Comparison of ENCODE assay signal across 10 cellular contexts in the genomic region with DNA sequence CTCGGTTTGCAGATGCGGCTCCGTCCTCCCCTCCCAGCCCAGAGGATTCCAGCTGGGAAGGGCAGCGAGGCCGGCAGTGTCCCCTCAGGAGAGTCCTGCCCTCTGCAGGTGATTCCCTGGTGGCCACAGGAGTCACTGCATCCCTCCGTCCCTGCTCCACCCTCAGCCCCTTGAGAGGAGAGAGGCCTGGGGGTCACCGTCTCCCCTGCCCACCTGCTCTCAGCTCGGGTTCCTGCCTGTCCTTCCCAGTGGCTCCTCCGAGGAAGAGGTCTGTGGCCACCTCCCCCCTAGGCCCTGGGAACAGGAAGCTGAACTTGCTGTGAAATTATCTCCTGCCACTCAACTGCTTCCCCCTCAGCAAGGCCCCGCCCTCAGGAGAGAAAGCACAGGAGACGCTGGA. TPM values are rescaled to one million over a fixed set of nuclear protein-coding genes. Genes with fewer than 3 reads are reported as not detected.
DNase-seq lines count a peak whose midpoint lies in the region; ATAC-seq and TF ChIP-seq lines count a peak whose summit lies in the region.
"Had no signal": no experiment of that assay in that cellular context is flagged by ENCODE, and none has a peak within 500 bp of the region (broad histone marks: within the 10 kb centered on the region; RNA-seq: fewer than 3 reads in every experiment).

No MANE protein-coding gene starts in this region.

- CTCF ChIA-PET in BJ (lab: Yijun Ruan, JAX) (interaction anchor here (0.7 kb wide), 1 partner anchor 14 kb away, joined by 3 read pairs; no protein-coding TSS in a partner anchor), HCT116 (lab: Charles Lee) (no interaction called here)

- TF ChIP-seq CTCF in BJ (IDR thresholded peaks at IDR 0.05; ENCODE audit: insufficient read depth, low read depth, low read length): 0 out of 2 replicates have a peak, but pooled peaks have one; percentile 11
- TF ChIP-seq CTCF in HCT116 (IDR thresholded peaks at IDR 0.05 in 2 of 3, conservative IDR thresholded peaks at IDR 0.05 in 1 of 3; ENCODE audit: borderline replicate concordance in 1 of 3, insufficient read depth in 1 of 3, low read depth in 2 of 3, low read length in 2 of 3): peak; percentile 65 to 88 (median 68)

- TF ChIP-seq RAD21 in HCT116 (IDR thresholded peaks at IDR 0.05; ENCODE audit: low read depth): no peak; the same call in none of the 2 replicates

- H3K4me1 ChIP-seq in HCT116 (ENCODE audit: control insufficient read depth in 1 of 2, insufficient read depth in 2 of 2, low read length in 2 of 2): no peaks in the 10 kb centered on the region

- 0 out of 2 replicates have a peak, but pooled peaks cover 3% of the 10 kb centered on the region for H3K27me3 ChIP-seq in BJ (ENCODE audit: control insufficient read depth, insufficient read depth, low read length)
- no peaks in the 10 kb centered on the region for H3K27me3 ChIP-seq in HCT116 (ENCODE audit: insufficient read depth, low read length)

- H3K36me3 ChIP-seq in BJ (ENCODE audit: control insufficient read depth, insufficient read depth, low read length): no peaks in the 10 kb centered on the region
- H3K36me3 ChIP-seq in HCT116 (ENCODE audit: control insufficient read depth in 1 of 2, insufficient read depth in 2 of 2, low read length in 2 of 2): no peaks in the 10 kb centered on the region

- no peak overlapping the region for H3K9ac ChIP-seq in HCT116 (ENCODE audit: low read length)

- ATAC-seq in HCT116 (peak; percentile 90), GM18861 (IDR thresholded peaks at IDR 0.05; ENCODE audit: unreplicated experiment) (no peak)

- no peak overlapping the region for H3K27ac ChIP-seq in HCT116 (ENCODE audit: low read depth, low read length)

- POLR2A ChIA-PET in BJ (lab: Charles Lee): no interaction called here
- POLR2A ChIA-PET in HCT116 (lab: Charles Lee): no interaction called here

- intact Hi-C loops in HCT116 (cut with micrococcal nuclease): no loop called here

- H3K9me2 ChIP-seq in HCT116 (ENCODE audit: insufficient read depth): no peaks in the 10 kb centered on the region

- H3K4me2 ChIP-seq in HCT116 (ENCODE audit: low read length): no peak overlapping the region

- no peaks in the 10 kb centered on the region for H3K9me3 ChIP-seq in HCT116 (ENCODE audit: control insufficient read depth in 1 of 2, insufficient read depth in 1 of 2, low read depth in 1 of 2, low read length in 2 of 2)

- H3K79me2 ChIP-seq in HCT116 (ENCODE audit: insufficient read depth, low read length): no peaks in the 10 kb centered on the region

- H3K4me3 ChIP-seq in BJ (ENCODE audit: low read depth, low read length) (no peak overlapping the region), HCT116 (replicated peaks in 1 of 2; ENCODE audit: low read depth in 1 of 2, low read length in 2 of 2) (no peak overlapping the region)

- no peak overlapping the region for H2AFZ ChIP-seq in HCT116 (ENCODE audit: low read depth, low read length, poor library complexity, severe bottlenecking)

- no peak for DNase-seq in BJ (ENCODE audit: low read depth)
- DNase-seq in HCT116 (ENCODE audit: low read depth, low spot score): no peak
- DNase-seq in SW480 (ENCODE audit: low spot score): peak; percentile 22
- peak; percentile 82 for DNase-seq in left kidney (ENCODE audit: low read depth, low spot score)
- DNase-seq in AG08396 (ENCODE audit: low spot score): no peak
- DNase-seq in NCI-H1436 (lab: John Stamatoyannopoulos, UW): no peak
- no peak for DNase-seq in activated CD8-positive, alpha-beta memory T cell treated with anti-CD3 and anti-CD28 coated beads for 24 hours
- DNase-seq: activated T-cell treated with anti-CD3 and anti-CD28 coated beads, Interleukin-2, amount 50 U/mL, for 1 hour; foreskin melanocyte had no signal

- no peak for TF ChIP-seq POLR2A in HCT116 (IDR thresholded peaks at IDR 0.05; ENCODE audit: borderline replicate concordance, extremely low read depth, insufficient read depth, insufficient read length)

- H4K20me1 ChIP-seq in HCT116 (ENCODE audit: insufficient read depth): no peaks in the 10 kb centered on the region

- no TSS peak for BruUV-seq in HCT116 (replicated peaks; lab: Mats Ljungman, UMichigan)

- RAD21 ChIA-PET in HCT116 (lab: Charles Lee; ENCODE audit: low non-redundant PET in 1 of 2, low total read pairs in 2 of 2, uncharacterized antibody in 2 of 2, unreplicated experiment in 2 of 2): no interaction called here

TF ChIP-seq in HCT116, 20 proteins besides CTCF, POLR2A, EP300 and RAD21:
- TF ChIP-seq YY1 (IDR thresholded peaks at IDR 0.05; ENCODE audit: extremely low read depth, insufficient replicate concordance, low read depth, low read length): no peak
- TF ChIP-seq, protein P1, sequence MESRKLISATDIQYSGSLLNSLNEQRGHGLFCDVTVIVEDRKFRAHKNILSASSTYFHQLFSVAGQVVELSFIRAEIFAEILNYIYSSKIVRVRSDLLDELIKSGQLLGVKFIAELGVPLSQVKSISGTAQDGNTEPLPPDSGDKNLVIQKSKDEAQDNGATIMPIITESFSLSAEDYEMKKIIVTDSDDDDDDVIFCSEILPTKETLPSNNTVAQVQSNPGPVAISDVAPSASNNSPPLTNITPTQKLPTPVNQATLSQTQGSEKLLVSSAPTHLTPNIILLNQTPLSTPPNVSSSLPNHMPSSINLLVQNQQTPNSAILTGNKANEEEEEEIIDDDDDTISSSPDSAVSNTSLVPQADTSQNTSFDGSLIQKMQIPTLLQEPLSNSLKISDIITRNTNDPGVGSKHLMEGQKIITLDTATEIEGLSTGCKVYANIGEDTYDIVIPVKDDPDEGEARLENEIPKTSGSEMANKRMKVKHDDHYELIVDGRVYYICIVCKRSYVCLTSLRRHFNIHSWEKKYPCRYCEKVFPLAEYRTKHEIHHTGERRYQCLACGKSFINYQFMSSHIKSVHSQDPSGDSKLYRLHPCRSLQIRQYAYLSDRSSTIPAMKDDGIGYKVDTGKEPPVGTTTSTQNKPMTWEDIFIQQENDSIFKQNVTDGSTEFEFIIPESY (IDR thresholded peaks at IDR 0.05; ENCODE audit: extremely low read depth, insufficient replicate concordance, low read length): no peak
- no peak for TF ChIP-seq EZH2 (IDR thresholded peaks at IDR 0.05)
- TF ChIP-seq, protein P2, sequence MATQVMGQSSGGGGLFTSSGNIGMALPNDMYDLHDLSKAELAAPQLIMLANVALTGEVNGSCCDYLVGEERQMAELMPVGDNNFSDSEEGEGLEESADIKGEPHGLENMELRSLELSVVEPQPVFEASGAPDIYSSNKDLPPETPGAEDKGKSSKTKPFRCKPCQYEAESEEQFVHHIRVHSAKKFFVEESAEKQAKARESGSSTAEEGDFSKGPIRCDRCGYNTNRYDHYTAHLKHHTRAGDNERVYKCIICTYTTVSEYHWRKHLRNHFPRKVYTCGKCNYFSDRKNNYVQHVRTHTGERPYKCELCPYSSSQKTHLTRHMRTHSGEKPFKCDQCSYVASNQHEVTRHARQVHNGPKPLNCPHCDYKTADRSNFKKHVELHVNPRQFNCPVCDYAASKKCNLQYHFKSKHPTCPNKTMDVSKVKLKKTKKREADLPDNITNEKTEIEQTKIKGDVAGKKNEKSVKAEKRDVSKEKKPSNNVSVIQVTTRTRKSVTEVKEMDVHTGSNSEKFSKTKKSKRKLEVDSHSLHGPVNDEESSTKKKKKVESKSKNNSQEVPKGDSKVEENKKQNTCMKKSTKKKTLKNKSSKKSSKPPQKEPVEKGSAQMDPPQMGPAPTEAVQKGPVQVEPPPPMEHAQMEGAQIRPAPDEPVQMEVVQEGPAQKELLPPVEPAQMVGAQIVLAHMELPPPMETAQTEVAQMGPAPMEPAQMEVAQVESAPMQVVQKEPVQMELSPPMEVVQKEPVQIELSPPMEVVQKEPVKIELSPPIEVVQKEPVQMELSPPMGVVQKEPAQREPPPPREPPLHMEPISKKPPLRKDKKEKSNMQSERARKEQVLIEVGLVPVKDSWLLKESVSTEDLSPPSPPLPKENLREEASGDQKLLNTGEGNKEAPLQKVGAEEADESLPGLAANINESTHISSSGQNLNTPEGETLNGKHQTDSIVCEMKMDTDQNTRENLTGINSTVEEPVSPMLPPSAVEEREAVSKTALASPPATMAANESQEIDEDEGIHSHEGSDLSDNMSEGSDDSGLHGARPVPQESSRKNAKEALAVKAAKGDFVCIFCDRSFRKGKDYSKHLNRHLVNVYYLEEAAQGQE (IDR thresholded peaks at IDR 0.05; ENCODE audit: low read depth): no peak
- no peak for TF ChIP-seq SP1 (IDR thresholded peaks at IDR 0.05; ENCODE audit: low read depth)
- no peak for TF ChIP-seq JUND (IDR thresholded peaks at IDR 0.05)
- TF ChIP-seq EZH2phosphoT487 (IDR thresholded peaks at IDR 0.05; ENCODE audit: borderline replicate concordance): no peak
- TF ChIP-seq CBX3 (IDR thresholded peaks at IDR 0.05; ENCODE audit: low read depth): no peak
- TF ChIP-seq EGR1 (IDR thresholded peaks at IDR 0.05; ENCODE audit: low read depth): no peak
- no peak for TF ChIP-seq ZFX (IDR thresholded peaks at IDR 0.05)
- TF ChIP-seq SIN3A (IDR thresholded peaks at IDR 0.05; ENCODE audit: low read depth): no peak
- TF ChIP-seq CEBPB (IDR thresholded peaks at IDR 0.05; ENCODE audit: low read depth): no peak
- no peak for TF ChIP-seq FOSL1 (IDR thresholded peaks at IDR 0.05; ENCODE audit: low read depth)
- TF ChIP-seq ELF1 (IDR thresholded peaks at IDR 0.05; ENCODE audit: borderline replicate concordance, low read depth): no peak
- no peak for TF ChIP-seq TCF7L2 (IDR thresholded peaks at IDR 0.05; ENCODE audit: borderline replicate concordance, extremely low read depth, insufficient read depth, insufficient read length)
- no peak for TF ChIP-seq POLR2AphosphoS5 (IDR thresholded peaks at IDR 0.05; ENCODE audit: low read depth, low read length)
- TF ChIP-seq, protein P3, sequence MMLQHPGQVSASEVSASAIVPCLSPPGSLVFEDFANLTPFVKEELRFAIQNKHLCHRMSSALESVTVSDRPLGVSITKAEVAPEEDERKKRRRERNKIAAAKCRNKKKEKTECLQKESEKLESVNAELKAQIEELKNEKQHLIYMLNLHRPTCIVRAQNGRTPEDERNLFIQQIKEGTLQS (IDR thresholded peaks at IDR 0.05): no peak
- no peak for TF ChIP-seq SRF (IDR thresholded peaks at IDR 0.05; ENCODE audit: low read depth)
- TF ChIP-seq ZNF274 (IDR thresholded peaks at IDR 0.05; ENCODE audit: low read depth, low read length): no peak

RNA-seq across cellular contexts. Expression of a gene that starts 12.9 kb away (rescaled TPM):
- polyA plus RNA-seq in BJ (2011; rRNA removed): not detected in 2 replicates
- polyA minus RNA-seq in BJ (2011; rRNA and poly(A)+ RNA removed): not detected in 2 replicates
- 2.6 TPM for total RNA-seq in HCT116 (2021; ENCODE audit: unreplicated experiment)
- polyA plus RNA-seq in HCT116 (2012): 1.6 and 2.6 TPM in 2 replicates

Comparison
In these comparisons a context has a peak if more than half of its experiments do, and no peak if none do; other contexts are left out.
1. DNase-seq: peak in SW480 (single experiment) and left kidney (single experiment); none in BJ (single experiment), HCT116 (single experiment), AG08396 (single experiment), NCI-H1436 (single experiment) and activated CD8-positive, alpha-beta memory T cell treated with anti-CD3 and anti-CD28 coated beads for 24 hours (single experiment).